22 cellular contexts compared by ENCODE assay signal in the genomic region with DNA sequence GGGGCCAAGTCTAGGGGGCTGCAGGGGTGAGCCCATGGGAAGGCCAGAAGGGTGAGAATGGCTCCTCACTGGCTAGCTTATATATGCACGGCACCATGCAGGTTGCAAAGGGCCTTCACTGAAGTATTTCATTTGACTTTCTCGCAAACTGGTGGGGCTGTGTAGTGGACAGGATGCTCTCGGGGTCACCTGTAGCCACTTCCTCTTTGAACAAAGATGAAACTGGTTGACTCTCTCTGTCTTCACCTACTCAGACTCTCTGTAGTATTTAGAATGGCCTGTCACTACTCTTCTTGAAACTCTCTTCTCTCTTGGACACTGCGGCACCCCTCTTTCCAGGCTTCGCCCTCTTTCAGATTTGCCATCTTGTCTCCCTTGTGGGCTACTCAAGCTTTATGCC.
DNase-seq lines count a peak whose midpoint lies in the region; ATAC-seq and TF ChIP-seq lines count a peak whose summit lies in the region.
"Had no signal": no experiment of that assay in that cellular context is flagged by ENCODE, and none has a peak within 500 bp of the region (broad histone marks: within the 10 kb centered on the region; RNA-seq: fewer than 3 reads in every experiment).

No MANE protein-coding gene starts in this region.

- no peak for TF ChIP-seq CTCF in GM20000 (IDR thresholded peaks at IDR 0.05; ENCODE audit: extremely low read depth, missing control alignments)

- ATAC-seq in GM18498 (IDR thresholded peaks at IDR 0.05; ENCODE audit: unreplicated experiment) (peak; percentile 44), GM19043 (IDR thresholded peaks at IDR 0.05; ENCODE audit: low read depth, unreplicated experiment) (peak; percentile 45), GM21619 (IDR thresholded peaks at IDR 0.05; ENCODE audit: unreplicated experiment) (peak; percentile 46), HG03175 (IDR thresholded peaks at IDR 0.05; ENCODE audit: unreplicated experiment) (peak; percentile 43), GM18861 (IDR thresholded peaks at IDR 0.05; ENCODE audit: unreplicated experiment) (no peak)
- ATAC-seq: GM23338 had no signal

- DNase-seq in SIG-M5 treated with dmso at 0.1 percent for 504 hours (lab: John Stamatoyannopoulos, UW; ENCODE audit: unreplicated experiment) = no peak
- no peak for DNase-seq in NCI-H2227 treated with DMSO at 0.1 percent for 48 hours (lab: John Stamatoyannopoulos, UW)
- no peak for DNase-seq in GM20000 (ENCODE audit: low spot score)
- DNase-seq: CD4-positive, CD25-positive, alpha-beta regulatory T cell; H9; KBM-7; MV-4-11; NCI-H1105; NCI-H146; NCI-H1930; NCI-H446 treated with DMSO at 0.1 percent for 48 hours; NCI-H526; NCI-H82; PC-9; SHP77; T-helper 1 cell had no signal
